In genomic region chr6:30744054-30744805, GRCh38 we compare ENCODE assay signal across 1 cellular context.
A peak's percentile ranks its signal among the peaks of the same experiment; 100 is the strongest.
TF ChIP-seq lines count a peak whose summit lies in the region.

Gene IER3 (minus strand): TSS chr6:30744547. CDS start chr6:30744518, 29 bp downstream.

TF ChIP-seq in GM12878, 131 proteins besides CTCF, POLR2A, EP300 and RAD21 (continued from another document and continues in another):
- TF ChIP-seq CBX5 (IDR thresholded peaks at IDR 0.05; ENCODE audit: low read depth) (no peak), E2F8 (IDR thresholded peaks at IDR 0.05; ENCODE audit: low read depth, partially characterized antibody) (no peak), ZNF24 (IDR thresholded peaks at IDR 0.05) (no peak), IRF3 (IDR thresholded peaks at IDR 0.05) (no peak), SIX5 (IDR thresholded peaks at IDR 0.05; ENCODE audit: low read depth, low read length, severe bottlenecking) (no peak), DPF2 (IDR thresholded peaks at IDR 0.05) (0 out of 2 replicates have a peak, but pooled peaks have one; percentile 42), MAX (IDR thresholded peaks at IDR 0.05; ENCODE audit: low read depth, low read length) (no peak), ZNF274 (IDR thresholded peaks at IDR 0.05; ENCODE audit: insufficient read depth, insufficient read length) (no peak), MTA2 (IDR thresholded peaks at IDR 0.05; ENCODE audit: low read depth) (peak; percentile 34; the same call in 1 of the 2 replicates), YY1 (IDR thresholded peaks at IDR 0.05; ENCODE audit: low read depth, low read length) (peak; percentile 18; the same call in 1 of the 2 replicates), USF2 (IDR thresholded peaks at IDR 0.05; ENCODE audit: borderline replicate concordance, low read depth, low read length) (no peak), FOXM1 (IDR thresholded peaks at IDR 0.05; ENCODE audit: low read depth, low read length) (peak; percentile 31; the same call in 1 of the 2 replicates), MEF2B (IDR thresholded peaks at IDR 0.05; ENCODE audit: partially characterized antibody, poor library complexity, severe bottlenecking) (peak; percentile 32), SMARCA5 (IDR thresholded peaks at IDR 0.05) (peak; percentile 34; the same call in 1 of the 2 replicates), SUPT20H (IDR thresholded peaks at IDR 0.05; ENCODE audit: borderline replicate concordance, control insufficient read depth, low read depth, low read length) (no peak), PBX3 (IDR thresholded peaks at IDR 0.05; ENCODE audit: insufficient replicate concordance, low read depth, low read length) (peak; percentile 73), RB1 (IDR thresholded peaks at IDR 0.05; ENCODE audit: borderline replicate concordance) (peak; percentile 68; the same call in 1 of the 2 replicates), BCL11A (IDR thresholded peaks at IDR 0.05; ENCODE audit: low read depth, low read length) (no peak; the same call in 1 of the 2 replicates), SUZ12 (IDR thresholded peaks at IDR 0.05; ENCODE audit: unreplicated experiment) (no peak), EZH2 (IDR thresholded peaks at IDR 0.05; ENCODE audit: borderline replicate concordance, control insufficient read depth, low read depth, low read length) (no peak), MLLT1 (IDR thresholded peaks at IDR 0.05) (peak; percentile 65), TARDBP (IDR thresholded peaks at IDR 0.05; ENCODE audit: borderline replicate concordance) (no peak; the same call in 1 of the 2 replicates), SP1 (IDR thresholded peaks at IDR 0.05; ENCODE audit: low read depth, low read length) (peak; percentile 51), MYC (IDR thresholded peaks at IDR 0.05; ENCODE audit: insufficient read depth, insufficient read length, insufficient replicate concordance, low read length, severe bottlenecking) (no peak), NR2C1 (IDR thresholded peaks at IDR 0.05) (peak; percentile 71), NFIC (IDR thresholded peaks at IDR 0.05; ENCODE audit: low read depth, low read length) (no peak; the same call in 1 of the 2 replicates), ZBED1 (IDR thresholded peaks at IDR 0.05; ENCODE audit: borderline replicate concordance) (peak; percentile 76; the same call in 1 of the 2 replicates), ZSCAN29 (IDR thresholded peaks at IDR 0.05) (no peak), BHLHE40 (IDR thresholded peaks at IDR 0.05; ENCODE audit: borderline replicate concordance in 1 of 2, low read depth in 2 of 2, low read length in 1 of 2) (peak; percentile 34 to 67; a peak in 3 of 4 replicates), JUNB (IDR thresholded peaks at IDR 0.05) (no peak), EED (IDR thresholded peaks at IDR 0.05; ENCODE audit: low read depth) (peak; percentile 50), YBX1 (IDR thresholded peaks at IDR 0.05) (no peak), TCF12 (IDR thresholded peaks at IDR 0.05; ENCODE audit: low read depth, low read length) (peak; percentile 93), CBX3 (IDR thresholded peaks at IDR 0.05; ENCODE audit: borderline replicate concordance, low read depth) (no peak), MEF2A (IDR thresholded peaks at IDR 0.05; ENCODE audit: insufficient read depth, low read depth, low read length) (no peak), POLR2AphosphoS5 (IDR thresholded peaks at IDR 0.05; ENCODE audit: low read length) (peak; percentile 98), SMC3 (IDR thresholded peaks at IDR 0.05; ENCODE audit: borderline replicate concordance, low read length) (peak; percentile 47; the same call in 1 of the 2 replicates), NRF1 (conservative IDR thresholded peaks at IDR 0.05; ENCODE audit: low read depth, low read length) (peak; percentile 3; the same call in 1 of the 2 replicates), MYB (IDR thresholded peaks at IDR 0.05; ENCODE audit: borderline replicate concordance, low read depth, low read length) (no peak), POU2F2 (IDR thresholded peaks at IDR 0.05; ENCODE audit: borderline replicate concordance, low read depth, low read length) (peak; percentile 88), NBN (IDR thresholded peaks at IDR 0.05) (no peak; the same call in 1 of the 2 replicates), SREBF2 (IDR thresholded peaks at IDR 0.05; ENCODE audit: low read length) (no peak), KAT2A (conservative IDR thresholded peaks at IDR 0.05; ENCODE audit: control insufficient read depth, low read depth, low read length) (no peak), CBFB (IDR thresholded peaks at IDR 0.05; ENCODE audit: low read depth) (peak; percentile 92), FOS (IDR thresholded peaks at IDR 0.05; ENCODE audit: borderline replicate concordance, extremely low read depth, insufficient read length) (no peak), NR2C2 (IDR thresholded peaks at IDR 0.05; ENCODE audit: borderline replicate concordance, control insufficient read depth, insufficient read length, low read depth) (no peak), STAT1 (conservative IDR thresholded peaks at IDR 0.05) (0 out of 2 replicates have a peak, but pooled peaks have one; percentile 58), ZNF207 (IDR thresholded peaks at IDR 0.05; ENCODE audit: borderline replicate concordance) (peak; percentile 64; the same call in 1 of the 2 replicates), STAT3 (IDR thresholded peaks at IDR 0.05; ENCODE audit: low read depth, low read length) (no peak), PML (IDR thresholded peaks at IDR 0.05; ENCODE audit: low read length) (peak; percentile 98), HDAC6 (IDR thresholded peaks at IDR 0.05; ENCODE audit: unreplicated experiment) (no peak), ATF7 (IDR thresholded peaks at IDR 0.05; ENCODE audit: low read depth) (no peak), MXI1 (IDR thresholded peaks at IDR 0.05; ENCODE audit: low read depth, low read length) (no peak), CHD4 (IDR thresholded peaks at IDR 0.05) (no peak), NFXL1 (IDR thresholded peaks at IDR 0.05; ENCODE audit: borderline replicate concordance) (no peak), E2F4 (IDR thresholded peaks at IDR 0.05; ENCODE audit: low read depth, low read length) (no peak), CHD1 (IDR thresholded peaks at IDR 0.05; ENCODE audit: low read depth, low read length) (0 out of 2 replicates have a peak, but pooled peaks have one; percentile 81), CEBPB (IDR thresholded peaks at IDR 0.05; ENCODE audit: borderline replicate concordance in 1 of 2, low read depth in 2 of 2, low read length in 2 of 2) (no peak), REST (IDR thresholded peaks at IDR 0.05; ENCODE audit: low read depth, low read length) (peak; percentile 41; the same call in 1 of the 2 replicates), SREBF1 (IDR thresholded peaks at IDR 0.05; ENCODE audit: low read length) (no peak), GATAD2B (conservative IDR thresholded peaks at IDR 0.05; ENCODE audit: low read depth) (peak; percentile 55; the same call in 1 of the 2 replicates), RUNX3 (IDR thresholded peaks at IDR 0.05; ENCODE audit: low read length) (peak; percentile 61), KLF5 (IDR thresholded peaks at IDR 0.05; ENCODE audit: partially characterized antibody) (peak; percentile 45), KDM1A (IDR thresholded peaks at IDR 0.05; ENCODE audit: borderline replicate concordance) (no peak)
